8 cellular contexts compared by ENCODE assay signal in the genomic region with DNA sequence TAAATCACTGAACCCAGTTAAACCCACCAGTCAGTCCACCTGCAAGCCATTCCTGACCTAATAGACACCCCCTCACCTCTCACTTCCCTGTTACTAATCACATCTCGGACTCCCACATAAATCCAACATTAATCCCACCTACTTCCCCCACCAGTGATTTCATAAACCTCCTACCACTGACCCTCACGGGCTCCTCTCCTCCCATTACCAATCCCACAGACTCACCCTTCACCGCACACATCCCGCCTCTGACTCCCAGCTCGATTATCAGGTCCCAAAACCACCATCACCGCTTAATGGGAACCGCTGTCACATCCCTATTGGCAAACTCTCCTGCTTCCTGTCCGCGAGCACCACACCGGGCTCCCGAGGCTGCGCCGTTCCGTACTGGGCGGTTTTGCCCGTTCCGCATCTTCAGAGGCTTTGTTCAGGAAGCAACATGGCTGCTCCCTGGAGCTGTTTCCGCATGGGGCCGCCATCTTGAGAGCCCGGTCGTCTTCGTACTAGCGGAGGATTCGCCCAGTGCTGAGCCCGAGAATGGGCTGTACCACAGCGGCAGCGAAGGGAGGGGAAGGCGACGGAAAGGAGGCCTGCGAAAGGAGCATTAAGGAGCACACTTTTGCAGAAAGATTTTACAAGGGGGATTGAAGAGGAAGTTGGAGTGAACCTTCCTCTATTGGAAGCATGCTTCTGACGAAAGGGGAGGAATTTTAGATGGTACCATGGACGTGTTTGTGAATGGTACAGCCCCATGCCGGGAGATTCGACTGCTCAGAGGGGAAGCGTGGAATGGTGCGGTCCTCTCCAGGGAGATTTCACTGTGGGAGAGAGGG. TPM values are rescaled to one million over a fixed set of nuclear protein-coding genes. Genes with fewer than 3 reads are reported as not detected.
A peak's percentile ranks its signal among the peaks of the same experiment; 100 is the strongest.
DNase-seq lines count a peak whose midpoint lies in the region; ATAC-seq, FAIRE-seq and TF ChIP-seq lines count a peak whose summit lies in the region.

A gene (minus strand): TSS at position 502 of the 833 bp plus-strand sequence. CDS start 1,825 bp downstream, outside the sequence.

- H3K9me3 ChIP-seq in neural progenitor cell (ENCODE audit: low read depth): peaks cover 20% of the 10 kb centered on the region
- peaks cover 10 to 90% (median 64%) of the 10 kb centered on the region in 4 donors for H3K9me3 ChIP-seq in stomach

- intact Hi-C loops in stomach (cut with DNase I; ENCODE audit: low total_unique reads): no loop called here

- TF ChIP-seq EP300 in stomach (IDR thresholded peaks at IDR 0.05): no peak

- ATAC-seq in HG02981 (IDR thresholded peaks at IDR 0.05; ENCODE audit: unreplicated experiment) (peak; percentile 68), GM19463 (IDR thresholded peaks at IDR 0.05; ENCODE audit: unreplicated experiment) (no peak)

- H3K4me3 ChIP-seq in neural progenitor cell (peak within 1 kb of the TSS; percentile 53), stomach (peak within 1 kb of the TSS; percentile 48 to 58 (median 50))

- peaks cover 3% of the 10 kb centered on the region for H3K79me2 ChIP-seq in neural progenitor cell (ENCODE audit: low read depth)

- FAIRE-seq in RCC 7860 (lab: Jason Lieb, UNC): no peak

- peaks cover 57% of the 10 kb centered on the region for H3K9me3 Mint-ChIP-seq in activated naive CD8-positive, alpha-beta T cell treated with anti-CD3 and anti-CD28 coated beads for 36 hours
- H3K9me3 Mint-ChIP-seq in neural progenitor cell: peaks cover 25% of the 10 kb centered on the region

- H3K27me3 Mint-ChIP-seq in activated naive CD8-positive, alpha-beta T cell treated with anti-CD3 and anti-CD28 coated beads for 36 hours: peaks cover 21% of the 10 kb centered on the region
- peaks cover 2% of the 10 kb centered on the region for H3K27me3 Mint-ChIP-seq in neural progenitor cell (ENCODE audit: insufficient read depth, low read depth)

- H3K4me1 Mint-ChIP-seq in activated naive CD8-positive, alpha-beta T cell treated with anti-CD3 and anti-CD28 coated beads for 36 hours: no peaks in the 10 kb centered on the region
- no peaks in the 10 kb centered on the region for H3K4me1 Mint-ChIP-seq in neural progenitor cell

- TF ChIP-seq POLR2A in stomach (IDR thresholded peaks at IDR 0.05): no peak

- peak within 1 kb of the TSS; percentile 68 for H3K4me2 ChIP-seq in neural progenitor cell

- no peaks in the 10 kb centered on the region for H3F3A ChIP-seq in neural progenitor cell (ENCODE audit: low read depth)

- peak within 1 kb of the TSS; percentile 87 for H2AFZ ChIP-seq in neural progenitor cell (replicated peaks)

- no peaks in the 10 kb centered on the region for H3K27me3 ChIP-seq in neural progenitor cell
- peaks cover 0 to 5% (median 0%) of the 10 kb centered on the region in 3 donors for H3K27me3 ChIP-seq in stomach

- peak within 1 kb of the TSS; percentile 98 for H3K9ac ChIP-seq in neural progenitor cell

- H3K4me1 ChIP-seq in neural progenitor cell (no peaks in the 10 kb centered on the region), stomach (peaks cover 0 to 6% (median 4%) of the 10 kb centered on the region in 4 donors)

- no peak for TF ChIP-seq CTCF in neural progenitor cell (IDR thresholded peaks at IDR 0.05)
- peak in 1 of 7 experiments; percentile 5 for TF ChIP-seq CTCF in stomach (IDR thresholded peaks at IDR 0.05)

- H3K27ac ChIP-seq in neural progenitor cell: peak within 1 kb of the TSS; percentile 97
- H3K27ac ChIP-seq in stomach: peak within 1 kb of the TSS in 4 of 5 donors; percentile 51 to 76 (median 68)

- peak within 1 kb of the TSS; percentile 91 for H3K27ac Mint-ChIP-seq in activated naive CD8-positive, alpha-beta T cell treated with anti-CD3 and anti-CD28 coated beads for 36 hours
- H3K27ac Mint-ChIP-seq in neural progenitor cell: peak within 1 kb of the TSS; percentile 91

- H3K4me3 Mint-ChIP-seq in activated naive CD8-positive, alpha-beta T cell treated with anti-CD3 and anti-CD28 coated beads for 36 hours: peak within 1 kb of the TSS; percentile 90
- peak within 1 kb of the TSS; percentile 82 for H3K4me3 Mint-ChIP-seq in neural progenitor cell

- DNase-seq in C1 segment of cervical spinal cord (lab: John Stamatoyannopoulos, UW) (peak; percentile 42 to 92 (median 82)), RCC 7860 (ENCODE audit: low spot score) (peak; percentile 68), glomerular endothelial cell (ENCODE audit: extremely low read depth, low read depth, low spot score) (peak; percentile 83), neural progenitor cell (ENCODE audit: low spot score) (peak; percentile 91), stomach (peak; percentile 79)
- peak; percentile 63 for DNase-seq in activated naive CD8-positive, alpha-beta T cell treated with anti-CD3 and anti-CD28 coated beads for 36 hours

- 7 to 12% (median 10%) methylated on average over 36 of the region's 36 CpGs for WGBS in stomach, 5 donors

- H3K36me3 ChIP-seq in neural progenitor cell: peaks cover 32% of the 10 kb centered on the region
- H3K36me3 ChIP-seq in stomach: peaks cover 0 to 38% (median 34%) of the 10 kb centered on the region in 4 donors

- H4K20me1 ChIP-seq in neural progenitor cell (ENCODE audit: low read depth): no peaks in the 10 kb centered on the region

- H3K36me3 Mint-ChIP-seq in activated naive CD8-positive, alpha-beta T cell treated with anti-CD3 and anti-CD28 coated beads for 36 hours: peaks cover 52% of the 10 kb centered on the region
- H3K36me3 Mint-ChIP-seq in neural progenitor cell: no peaks in the 10 kb centered on the region

RNA-seq across cellular contexts. Expression of the gene that starts here (rescaled TPM):
- total RNA-seq in activated naive CD8-positive, alpha-beta T cell treated with anti-CD3 and anti-CD28 coated beads for 36 hours: 1 to 10 TPM; 2.8 TPM
- 3.1 and 6.0 TPM in 2 replicates for total RNA-seq in glomerular endothelial cell
- total RNA-seq in neural progenitor cell (ENCODE audit: low replicate concordance): 17.0 and 28.8 TPM in 2 replicates
- total RNA-seq in stomach: 10 to 100 TPM in 2 of 5 donors, 1 to 10 TPM in 2, under 1 TPM in 1; 0.87 to 21.1 (median 8.7) TPM
- 1 to 10 TPM; 1.4 to 9.9 (median 1.5) TPM for polyA plus RNA-seq in stomach
